17 cellular contexts compared by ENCODE assay signal in the genomic region with DNA sequence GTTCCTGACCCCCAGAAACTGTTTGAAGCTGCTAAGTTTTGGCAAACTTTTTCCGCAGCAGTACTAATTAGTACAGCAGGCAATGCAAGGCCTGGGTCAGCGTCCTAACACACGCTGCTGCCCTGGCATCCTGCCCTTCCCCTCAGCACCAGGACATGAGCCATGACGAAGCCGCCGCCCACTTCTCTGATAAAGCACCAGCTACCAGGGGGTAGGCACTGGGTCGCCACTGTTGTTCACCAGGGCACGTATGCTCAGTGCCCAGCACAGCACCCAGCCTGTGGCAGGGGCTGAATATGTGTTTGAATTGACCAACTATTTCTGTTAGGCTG. TPM values are rescaled to one million over a fixed set of nuclear protein-coding genes. Genes with fewer than 3 reads are reported as not detected.
DNase-seq lines count a peak whose midpoint lies in the region; ATAC-seq, FAIRE-seq and TF ChIP-seq lines count a peak whose summit lies in the region.
"Had no signal": no experiment of that assay in that cellular context is flagged by ENCODE, and none has a peak within 500 bp of the region (broad histone marks: within the 10 kb centered on the region; RNA-seq: fewer than 3 reads in every experiment).

No MANE protein-coding gene starts in this region.

- H3K9me1 ChIP-seq in endothelial cell of umbilical vein (replicated peaks; ENCODE audit: control insufficient read depth, extremely low read depth, insufficient read depth, low read length): no peaks in the 10 kb centered on the region

- H3K27me3 ChIP-seq in OCI-LY1 (ENCODE audit: insufficient read depth, low read length) (no peaks in the 10 kb centered on the region), endothelial cell of umbilical vein (ENCODE audit: control insufficient read depth in 2 of 2, insufficient read depth in 2 of 2, low read length in 2 of 2) (no peaks in the 10 kb centered on the region), muscle layer of duodenum (ENCODE audit: low read depth, low read length) (no peaks in the 10 kb centered on the region), stomach smooth muscle (ENCODE audit: control insufficient read depth in 1 of 2, insufficient read depth in 2 of 2, low read length in 2 of 2) (no peaks in the 10 kb centered on the region)
- H3K27me3 ChIP-seq: BLaER1, suprapubic skin had no signal

- peak overlapping the region; percentile 96 for H3K27ac ChIP-seq in OCI-LY1 (ENCODE audit: low read depth, low read length, poor library complexity, severe bottlenecking)
- no peak overlapping the region for H3K27ac ChIP-seq in endothelial cell of umbilical vein (ENCODE audit: insufficient read depth, low read depth, low read length)
- peak overlapping the region; percentile 45 for H3K27ac ChIP-seq in muscle layer of duodenum (ENCODE audit: low read length)
- H3K27ac ChIP-seq in stomach smooth muscle (ENCODE audit: low read length): peak overlapping the region; percentile 71
- H3K27ac ChIP-seq: BLaER1, lower lobe of right lung, suprapubic skin had no signal

- H3K9ac ChIP-seq in OCI-LY1 (ENCODE audit: low read length) (no peak overlapping the region; the same call in 1 of the 2 replicates), endothelial cell of umbilical vein (replicated peaks; ENCODE audit: extremely low read depth, insufficient read depth, low read length) (no peak overlapping the region), stomach smooth muscle (ENCODE audit: low read length in 2 of 2) (no peak overlapping the region)
- H3K9ac ChIP-seq: BLaER1 had no signal

- dilution Hi-C loops in endothelial cell of umbilical vein (cut with MboI; ENCODE audit: extremely low pct_ligation_motif_present, low sequenced_read_pairs): no loop called here

- H3F3A ChIP-seq in OCI-LY1 (ENCODE audit: insufficient read depth, low read length): no peaks in the 10 kb centered on the region

- POLR2A ChIA-PET in endothelial cell of umbilical vein (lab: Charles Lee): no interaction called here

- ATAC-seq in GM18907 (IDR thresholded peaks at IDR 0.05; ENCODE audit: unreplicated experiment) (no peak), HG03196 (IDR thresholded peaks at IDR 0.05; ENCODE audit: unreplicated experiment) (no peak)

- H3K9me2 ChIP-seq in OCI-LY1 (ENCODE audit: low read depth, low read length): no peaks in the 10 kb centered on the region

- no TSS peak for BruUV-seq in endothelial cell of umbilical vein (replicated peaks; lab: Mats Ljungman, UMichigan)

- H3K9me3 ChIP-seq in OCI-LY1 (ENCODE audit: low read length) (no peaks in the 10 kb centered on the region), endothelial cell of umbilical vein (replicated peaks; ENCODE audit: control insufficient read depth, insufficient read depth, low read length) (no peaks in the 10 kb centered on the region), muscle layer of duodenum (ENCODE audit: control insufficient read depth in 1 of 2, low read length in 2 of 2) (no peaks in the 10 kb centered on the region), stomach smooth muscle (ENCODE audit: control insufficient read depth in 2 of 2, low read length in 2 of 2) (no peaks in the 10 kb centered on the region)
- H3K9me3 ChIP-seq: BLaER1, lower lobe of right lung, suprapubic skin had no signal

- CTCF ChIA-PET in endothelial cell of umbilical vein (lab: Charles Lee): interaction anchor here (0.9 to 1.2 kb wide), 3 partner anchors 9 to 355 kb away, joined by 3 read pairs; no protein-coding TSS in a partner anchor

- no peak for TF ChIP-seq POLR2A in endothelial cell of umbilical vein (IDR thresholded peaks at IDR 0.05; ENCODE audit: low read depth, low read length)

- H3K4me2 ChIP-seq in OCI-LY1 (ENCODE audit: low read length) (peak overlapping the region; percentile 9; the same call in 1 of the 2 replicates), endothelial cell of umbilical vein (ENCODE audit: insufficient read depth, low read length) (no peak overlapping the region)
- H3K4me2 ChIP-seq: BLaER1 had no signal

- no peak for FAIRE-seq in endothelial cell of umbilical vein (lab: Jason Lieb, UNC)

- H2AFZ ChIP-seq in OCI-LY1 (ENCODE audit: low read length) (no peak overlapping the region), endothelial cell of umbilical vein (ENCODE audit: low read depth, low read length) (no peak overlapping the region)

- H3K4me3 ChIP-seq in OCI-LY1 (ENCODE audit: low read depth, low read length, poor library complexity, severe bottlenecking) (no peak overlapping the region), endothelial cell of umbilical vein (replicated peaks in 1 of 3; ENCODE audit: insufficient read depth in 1 of 3, low read depth in 1 of 3, low read length in 3 of 3) (no peak overlapping the region), muscle layer of duodenum (ENCODE audit: low read depth in 1 of 2, low read length in 2 of 2) (no peak overlapping the region), stomach smooth muscle (ENCODE audit: low read length in 2 of 2) (no peak overlapping the region)
- H3K4me3 ChIP-seq: BLaER1, lower lobe of right lung, suprapubic skin had no signal

- intact Hi-C loops in endothelial cell of umbilical vein (cut with micrococcal nuclease): no loop called here

- peak; percentile 38 for DNase-seq in endothelial cell of umbilical vein (ENCODE audit: low read depth, low spot score)
- no peak for DNase-seq in NCI-H510A treated with DMSO at 0.1 percent for 48 hours (lab: John Stamatoyannopoulos, UW)
- DNase-seq: activated CD4-positive, alpha-beta T cell treated with anti-CD3 and anti-CD28 coated beads, Interleukin-2, amount 50 U/mL, for 4 hours; anterior cingulate cortex; DMS79; lower lobe of right lung; NCI-H2081 treated with DMSO at 0.1 percent for 48 hours; NCI-H82; SHP77; T-helper 9 cell had no signal

- peaks cover 44% of the 10 kb centered on the region for H3K4me1 ChIP-seq in OCI-LY1 (ENCODE audit: insufficient read depth, low read length, severe bottlenecking)
- no peaks in the 10 kb centered on the region for H3K4me1 ChIP-seq in endothelial cell of umbilical vein (ENCODE audit: control insufficient read depth, extremely low read depth, insufficient read depth, low read length)
- peaks cover 12 to 42% of the 10 kb centered on the region in 2 donors for H3K4me1 ChIP-seq in muscle layer of duodenum (ENCODE audit: control insufficient read depth in 1 of 2, insufficient read depth in 2 of 2, low read length in 2 of 2)
- H3K4me1 ChIP-seq in stomach smooth muscle (ENCODE audit: control insufficient read depth, insufficient read depth, low read length): peaks cover 59% of the 10 kb centered on the region

- H4K20me1 ChIP-seq in OCI-LY1 (ENCODE audit: insufficient read depth, low read length): no peaks in the 10 kb centered on the region
- no peaks in the 10 kb centered on the region for H4K20me1 ChIP-seq in endothelial cell of umbilical vein (replicated peaks; ENCODE audit: control insufficient read depth, extremely low read depth, insufficient read depth, low read length)

- TF ChIP-seq CTCF in OCI-LY1 (IDR thresholded peaks at IDR 0.05; ENCODE audit: low read length) (no peak), endothelial cell of umbilical vein (IDR thresholded peaks at IDR 0.05; ENCODE audit: extremely low read depth in 1 of 2, insufficient read depth in 1 of 2, low read depth in 1 of 2, low read length in 2 of 2) (no peak)

- H3K36me3 ChIP-seq in OCI-LY1 (ENCODE audit: insufficient read depth, low read length) (peaks cover 19% of the 10 kb centered on the region; the same call in 1 of the 2 replicates), endothelial cell of umbilical vein (ENCODE audit: control insufficient read depth in 2 of 2, extremely low read depth in 1 of 2, insufficient read depth in 2 of 2, low read length in 2 of 2) (peaks cover 0 to 24% of the 10 kb centered on the region in 2 experiments), muscle layer of duodenum (ENCODE audit: control insufficient read depth in 1 of 2, insufficient read depth in 2 of 2, low read length in 2 of 2) (peaks cover 22 to 25% of the 10 kb centered on the region in 2 donors), stomach smooth muscle (ENCODE audit: control insufficient read depth in 2 of 2, insufficient read depth in 2 of 2, low read length in 2 of 2) (peaks cover 23 to 30% of the 10 kb centered on the region in 2 donors)

- H3K79me2 ChIP-seq in OCI-LY1 (ENCODE audit: insufficient read depth, low read length) (no peaks in the 10 kb centered on the region), endothelial cell of umbilical vein (ENCODE audit: control insufficient read depth, insufficient read depth, low read length) (no peaks in the 10 kb centered on the region)

TF ChIP-seq in endothelial cell of umbilical vein, 7 proteins besides CTCF, POLR2A, EP300 and RAD21:
- TF ChIP-seq JUN (IDR thresholded peaks at IDR 0.05; ENCODE audit: borderline replicate concordance, insufficient read depth, insufficient read length, low read depth) (no peak), POLR2AphosphoS5 (IDR thresholded peaks at IDR 0.05; ENCODE audit: insufficient read depth, low read depth, low read length) (no peak), MAX (IDR thresholded peaks at IDR 0.05; ENCODE audit: insufficient read depth, insufficient read length) (no peak), EZH2 (IDR thresholded peaks at IDR 0.05; ENCODE audit: borderline replicate concordance, low read depth, low read length, severe bottlenecking) (no peak), GATA2 (IDR thresholded peaks at IDR 0.05; ENCODE audit: insufficient read depth, insufficient read length, low read depth, low read length) (no peak), FOS (IDR thresholded peaks at IDR 0.05; ENCODE audit: borderline replicate concordance, insufficient read depth, low read length) (no peak), MYC (IDR thresholded peaks at IDR 0.05; ENCODE audit: low read depth, low read length) (no peak)

RNA-seq across cellular contexts. Expression of gene CHST15, which starts 59.5 kb away (rescaled TPM):
- total RNA-seq in endothelial cell of umbilical vein: 23.1 and 29.2 TPM in 2 replicates
- 21.8 and 23.1 TPM in 2 replicates for polyA plus RNA-seq in endothelial cell of umbilical vein
- polyA plus RNA-seq in endothelial cell of umbilical vein (2011; cell fraction: cytosol; rRNA removed): 14.3 and 15.2 TPM in 2 replicates
- 29.3 and 31.5 TPM in 2 replicates for polyA plus RNA-seq in endothelial cell of umbilical vein (2011; cell fraction: nucleus; rRNA removed)
- 3.8 and 6.1 TPM in 2 replicates for polyA plus RNA-seq in endothelial cell of umbilical vein (2012)
- 41.4 and 50.1 TPM in 2 replicates for polyA minus RNA-seq in endothelial cell of umbilical vein
- polyA minus RNA-seq in endothelial cell of umbilical vein (2011; cell fraction: cytosol; rRNA and poly(A)+ RNA removed): 4.9 TPM
- 25.5 and 33.0 TPM in 2 replicates for polyA minus RNA-seq in endothelial cell of umbilical vein (2011; cell fraction: nucleus; rRNA and poly(A)+ RNA removed)
